Comparison of ENCODE assay signal across 8 cellular contexts in the genomic region with DNA sequence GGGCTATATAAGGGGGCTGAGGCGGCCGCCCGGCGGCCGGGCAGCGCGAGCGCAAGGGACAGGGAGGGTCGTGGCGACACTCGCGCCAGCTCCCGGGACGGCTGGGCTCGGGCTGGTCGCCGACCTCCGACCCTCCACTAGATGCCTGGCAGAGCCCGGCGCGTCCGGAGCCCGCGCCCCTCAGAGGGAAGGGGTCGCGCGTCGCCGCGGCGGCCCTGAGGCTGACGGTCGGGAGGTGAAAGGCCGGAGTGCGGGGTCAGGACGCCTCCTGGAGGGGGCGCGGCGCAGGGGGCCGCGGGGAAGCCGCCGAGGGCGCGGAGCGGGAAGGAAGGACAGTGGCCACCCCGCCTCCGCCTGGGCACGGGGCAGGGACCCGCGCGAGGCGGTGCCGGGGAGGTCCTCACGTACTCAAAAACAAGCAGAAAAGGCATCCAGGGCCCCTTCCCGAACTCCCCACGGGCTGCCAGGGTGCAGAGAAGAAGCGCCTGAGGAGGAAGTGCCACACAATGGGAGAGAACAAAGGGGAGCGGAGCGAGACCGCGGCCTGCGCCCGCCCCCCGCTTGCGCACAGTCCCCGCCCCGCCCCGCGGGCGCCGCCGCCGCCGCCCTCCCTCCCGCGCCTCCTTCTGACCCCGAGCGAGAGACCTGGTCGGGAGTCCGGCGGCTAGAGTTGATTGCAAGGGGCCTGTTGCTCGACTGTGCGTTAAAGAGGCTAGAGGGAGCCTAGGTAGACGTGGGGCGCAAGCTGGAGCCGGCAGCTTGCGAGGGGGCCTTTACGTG.
A peak's percentile ranks its signal among the peaks of the same experiment; 100 is the strongest.
DNase-seq lines count a peak whose midpoint lies in the region; ATAC-seq and TF ChIP-seq lines count a peak whose summit lies in the region.

No MANE protein-coding gene starts in this region.

- peak; percentile 13 to 60 for DNase-seq in NCI-H524 (lab: John Stamatoyannopoulos, UW)
- no peak for DNase-seq in NCI-H524 treated with DMSO at 0.1 percent for 48 hours (lab: John Stamatoyannopoulos, UW)
- peak; percentile 80 for DNase-seq in NCI-H2029 (lab: John Stamatoyannopoulos, UW)
- DNase-seq in caudate nucleus (lab: John Stamatoyannopoulos, UW) = peak in 58 of 61 donors; percentile 31 to 87 (median 76)
- DNase-seq in iris pigment epithelial cell (ENCODE audit: low read depth) = peak; percentile 84
- DNase-seq in stimulated activated CD4-positive, alpha-beta T cell treated with anti-CD3 and anti-CD28 coated beads, Interleukin-12 subunit alpha, Interleukin-12 subunit beta, amount 100 ng/mL, for 4 hours = peak; percentile 63

- peak overlapping the region; percentile 71 for H3K4me3 ChIP-seq in WI38 (ENCODE audit: low read depth, low read length)

- no peak for TF ChIP-seq CTCF in WI38 (IDR thresholded peaks at IDR 0.05; ENCODE audit: low read depth, low read length)

- peak overlapping the region; percentile 99 for H3K27ac ChIP-seq in caudate nucleus (ENCODE audit: low read depth, low read length)

- ATAC-seq in HG02884 (IDR thresholded peaks at IDR 0.05; ENCODE audit: unreplicated experiment) = peak; percentile 44
